ENCODE assay signal across 15 cellular contexts in the genomic region with DNA sequence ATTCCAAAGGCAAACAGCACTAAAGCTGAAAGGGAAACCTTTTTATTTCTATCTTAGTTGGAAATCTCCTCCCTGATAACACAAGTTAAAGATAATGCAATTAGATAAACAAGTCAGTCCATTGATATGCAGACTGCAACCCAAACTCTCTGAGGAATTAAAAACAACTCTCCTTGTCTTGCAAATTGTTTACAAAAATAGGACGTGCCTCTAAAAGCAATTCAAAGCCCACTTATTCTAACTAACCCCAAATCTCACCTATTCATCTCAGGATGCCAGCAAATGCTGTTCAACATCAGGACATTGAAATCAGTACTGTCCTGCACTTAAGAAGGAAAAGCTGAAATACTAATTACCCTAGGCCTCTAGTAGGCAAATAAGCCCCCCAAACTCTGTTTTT. TPM values are rescaled to one million over a fixed set of nuclear protein-coding genes. Genes with fewer than 3 reads are reported as not detected.
DNase-seq lines count a peak whose midpoint lies in the region; ATAC-seq and TF ChIP-seq lines count a peak whose summit lies in the region.
"Had no signal": no experiment of that assay in that cellular context is flagged by ENCODE, and none has a peak within 500 bp of the region (broad histone marks: within the 10 kb centered on the region; RNA-seq: fewer than 3 reads in every experiment).

No MANE protein-coding gene starts in this region.

- TF ChIP-seq EP300 in suprapubic skin (IDR thresholded peaks at IDR 0.05) = no peak

- DNase-seq in caudate nucleus (lab: John Stamatoyannopoulos, UW) (no peak), endothelial cell (ENCODE audit: low spot score) (no peak), superior temporal gyrus (ENCODE audit: extremely low spot score) (peak; percentile 42), HEK293T (ENCODE audit: extremely low spot score) (no peak), suprapubic skin (ENCODE audit: low spot score in 2 of 2) (no peak)
- no peak for DNase-seq in activated naive CD4-positive, alpha-beta T cell treated with anti-CD3 and anti-CD28 coated beads, Interleukin-2, amount 50 U/mL, for 72 hours (ENCODE audit: low spot score in 2 of 2)
- no peak for DNase-seq in NK-92 treated with Interleukin-12 subunit alpha and Interleukin-12 subunit beta, amount 100 ng/mL, for 24 hours (lab: John Stamatoyannopoulos, UW)
- DNase-seq: BE2C; CD4-positive, alpha-beta memory T cell; DMS153; DMS79 treated with DMSO at 0.1 percent for 48 hours; EL had no signal

- no peak for ATAC-seq in activated naive CD4-positive, alpha-beta T cell treated with anti-CD3 and anti-CD28 coated beads, Interleukin-2, amount 50 U/mL, for 72 hours
- ATAC-seq: A549 had no signal

- peaks cover 49% of the 10 kb centered on the region for H3K4me1 ChIP-seq in HUES48 (ENCODE audit: control insufficient read depth, insufficient read depth, low read length)
- no peaks in the 10 kb centered on the region for H3K4me1 ChIP-seq in suprapubic skin
- H3K4me1 ChIP-seq: BE2C had no signal

- H3K9me3 ChIP-seq in HUES48 (ENCODE audit: control insufficient read depth, insufficient read depth, low read length) (no peaks in the 10 kb centered on the region), suprapubic skin (no peaks in the 10 kb centered on the region)
- H3K9me3 ChIP-seq: A549, BE2C had no signal

- H3K4me1 Mint-ChIP-seq in endothelial cell (ENCODE audit: unreplicated experiment) = peaks cover 69% of the 10 kb centered on the region
- H3K4me1 Mint-ChIP-seq: CD4-positive, alpha-beta memory T cell had no signal

- H3K27me3 ChIP-seq in HUES48 (ENCODE audit: control insufficient read depth, insufficient read depth, low read length) = no peaks in the 10 kb centered on the region; the same call in 1 of the 2 replicates
- no peaks in the 10 kb centered on the region for H3K27me3 ChIP-seq in suprapubic skin
- H3K27me3 ChIP-seq: BE2C had no signal

- H3K36me3 Mint-ChIP-seq in endothelial cell (ENCODE audit: low read depth, unreplicated experiment) = peaks cover 3% of the 10 kb centered on the region
- H3K36me3 Mint-ChIP-seq in activated naive CD4-positive, alpha-beta T cell treated with anti-CD3 and anti-CD28 coated beads, Interleukin-2, amount 50 U/mL, for 72 hours = no peaks in the 10 kb centered on the region
- H3K36me3 Mint-ChIP-seq: CD4-positive, alpha-beta memory T cell had no signal

- peak overlapping the region; percentile 87 for H3K27ac Mint-ChIP-seq in endothelial cell (ENCODE audit: unreplicated experiment)
- no peak overlapping the region for H3K27ac Mint-ChIP-seq in activated naive CD4-positive, alpha-beta T cell treated with anti-CD3 and anti-CD28 coated beads, Interleukin-2, amount 50 U/mL, for 72 hours
- H3K27ac Mint-ChIP-seq: CD4-positive, alpha-beta memory T cell had no signal

- TF ChIP-seq CTCF in endothelial cell (IDR thresholded peaks at IDR 0.05; ENCODE audit: unreplicated experiment) (no peak), suprapubic skin (IDR thresholded peaks at IDR 0.05) (no peak)

- H3K27ac ChIP-seq in HUES48 (ENCODE audit: low read depth, low read length) = peak overlapping the region; percentile 78
- H3K27ac ChIP-seq in caudate nucleus (ENCODE audit: low read depth, low read length) = peak overlapping the region; percentile 74
- H3K27ac ChIP-seq in suprapubic skin = no peak overlapping the region
- H3K27ac ChIP-seq: A549, C4-2B had no signal

- no peak for TF ChIP-seq POLR2A in suprapubic skin (IDR thresholded peaks at IDR 0.05)

- peaks cover 6% of the 10 kb centered on the region for H3K27me3 Mint-ChIP-seq in endothelial cell (ENCODE audit: unreplicated experiment)

- H3K4me3 ChIP-seq in HUES48 (ENCODE audit: low read depth, low read length) (no peak overlapping the region), suprapubic skin (no peak overlapping the region)
- H3K4me3 ChIP-seq: A549 had no signal

- no peaks in the 10 kb centered on the region for H3K9me3 Mint-ChIP-seq in endothelial cell (ENCODE audit: unreplicated experiment)
- H3K9me3 Mint-ChIP-seq in activated naive CD4-positive, alpha-beta T cell treated with anti-CD3 and anti-CD28 coated beads, Interleukin-2, amount 50 U/mL, for 72 hours = no peaks in the 10 kb centered on the region

- H3K36me3 ChIP-seq in HUES48 (ENCODE audit: control insufficient read depth, insufficient read depth, low read length) (no peaks in the 10 kb centered on the region), suprapubic skin (no peaks in the 10 kb centered on the region)
- H3K36me3 ChIP-seq: BE2C had no signal

- POLR2A ChIA-PET in HEK293T (lab: Yijun Ruan, JAX) = interaction anchor here (1.4 kb wide), 1 partner anchor 13 kb away, joined by 6 read pairs; a partner anchor contains a TSS

- CTCF ChIA-PET in HEK293T (lab: Yijun Ruan, JAX) = no interaction called here

- WGBS in suprapubic skin = 70% methylated on average over 1 of the region's 1 CpG

- H3K9ac ChIP-seq in HUES48 (ENCODE audit: low read depth, low read length) = no peak overlapping the region

- peak overlapping the region; percentile 37 for H3K4me3 Mint-ChIP-seq in endothelial cell (ENCODE audit: unreplicated experiment)
- H3K4me3 Mint-ChIP-seq: CD4-positive, alpha-beta memory T cell had no signal

TF ChIP-seq in HEK293T, 16 proteins besides CTCF, POLR2A, EP300 and RAD21:
- TF ChIP-seq L3MBTL2 (conservative IDR thresholded peaks at IDR 0.05) (no peak), BHLHE40 (IDR thresholded peaks at IDR 0.05; ENCODE audit: borderline replicate concordance) (no peak), ELF4 (IDR thresholded peaks at IDR 0.05) (no peak), FOXM1 (IDR thresholded peaks at IDR 0.05; ENCODE audit: borderline replicate concordance) (no peak), FOXK2 (IDR thresholded peaks at IDR 0.05) (no peak), FOXA1 (IDR thresholded peaks at IDR 0.05) (no peak), SUZ12 (IDR thresholded peaks at IDR 0.05) (no peak), SP1 (IDR thresholded peaks at IDR 0.05) (no peak), CTBP1 (IDR thresholded peaks at IDR 0.05; ENCODE audit: borderline replicate concordance) (no peak), ARNT (IDR thresholded peaks at IDR 0.05) (no peak), LEF1 (IDR thresholded peaks at IDR 0.05; ENCODE audit: borderline replicate concordance) (no peak), TARDBP (IDR thresholded peaks at IDR 0.05) (no peak), ZNF384 (IDR thresholded peaks at IDR 0.05) (no peak), NFRKB (IDR thresholded peaks at IDR 0.05) (no peak), HDGF (IDR thresholded peaks at IDR 0.05; ENCODE audit: borderline replicate concordance) (no peak)
- TF ChIP-seq, protein P1, sequence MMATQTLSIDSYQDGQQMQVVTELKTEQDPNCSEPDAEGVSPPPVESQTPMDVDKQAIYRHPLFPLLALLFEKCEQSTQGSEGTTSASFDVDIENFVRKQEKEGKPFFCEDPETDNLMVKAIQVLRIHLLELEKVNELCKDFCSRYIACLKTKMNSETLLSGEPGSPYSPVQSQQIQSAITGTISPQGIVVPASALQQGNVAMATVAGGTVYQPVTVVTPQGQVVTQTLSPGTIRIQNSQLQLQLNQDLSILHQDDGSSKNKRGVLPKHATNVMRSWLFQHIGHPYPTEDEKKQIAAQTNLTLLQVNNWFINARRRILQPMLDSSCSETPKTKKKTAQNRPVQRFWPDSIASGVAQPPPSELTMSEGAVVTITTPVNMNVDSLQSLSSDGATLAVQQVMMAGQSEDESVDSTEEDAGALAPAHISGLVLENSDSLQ (IDR thresholded peaks at IDR 0.05) = no peak

RNA-seq across cellular contexts. Expression of a gene that starts 12.8 kb away (rescaled TPM):
- total RNA-seq in endothelial cell (ENCODE audit: unreplicated experiment) (106 TPM), suprapubic skin (10 to 100 TPM; 20.9 to 55.5 (median 25.2) TPM)
- total RNA-seq in activated naive CD4-positive, alpha-beta T cell treated with anti-CD3 and anti-CD28 coated beads, Interleukin-2, amount 50 U/mL, for 72 hours = under 1 TPM in 1 of 2 donors, not detected in 1; 0.39 TPM

Comparison
In these comparisons a context has a peak if more than half of its experiments do, and no peak if none do; other contexts are left out.
1. RNA of a gene that starts 12.8 kb away (total RNA-seq): 106 TPM in endothelial cell (single experiment) and 20.9 to 55.5 TPM in suprapubic skin; 0.39 TPM in activated naive CD4-positive, alpha-beta T cell treated with anti-CD3 and anti-CD28 coated beads, Interleukin-2, amount 50 U/mL, for 72 hours; every median in the first group is over 10 times any median in the second.